2 cellular contexts compared by ENCODE assay signal in the genomic region with DNA sequence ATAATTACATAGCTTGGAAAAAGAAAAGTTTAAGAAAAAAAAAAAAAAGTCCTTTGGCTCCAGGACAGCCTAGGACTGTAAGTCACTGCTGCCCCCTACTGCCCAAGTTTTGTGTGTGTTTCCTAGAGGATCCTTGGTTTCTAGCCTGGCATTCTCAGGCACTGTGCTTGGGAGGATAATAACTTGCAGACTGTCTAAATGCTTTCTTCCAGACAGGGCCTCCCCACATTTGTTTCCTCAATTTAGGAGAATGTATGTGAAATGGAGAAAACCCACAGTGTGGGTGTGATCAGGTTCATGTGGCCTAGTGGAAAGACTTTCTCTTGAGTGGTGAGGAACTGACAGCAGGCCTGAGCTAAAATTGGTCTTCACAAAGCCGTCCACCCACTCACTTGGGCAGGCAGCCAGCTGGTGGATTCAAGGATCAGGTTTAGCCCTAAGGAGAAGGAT.
A peak's percentile ranks its signal among the peaks of the same experiment; 100 is the strongest.
TF ChIP-seq lines count a peak whose summit lies in the region.

No MANE protein-coding gene starts in this region.

TF ChIP-seq in HEK293, 187 proteins besides CTCF, POLR2A, EP300 and RAD21:
- peak; percentile 79 for TF ChIP-seq ZNF362 (tag by site-specific recombination; IDR thresholded peaks at IDR 0.05)
- TF ChIP-seq ZNF654 (tag by site-specific recombination; IDR thresholded peaks at IDR 0.05; ENCODE audit: low read depth), result peak; percentile 93
- TF ChIP-seq, protein P1, sequence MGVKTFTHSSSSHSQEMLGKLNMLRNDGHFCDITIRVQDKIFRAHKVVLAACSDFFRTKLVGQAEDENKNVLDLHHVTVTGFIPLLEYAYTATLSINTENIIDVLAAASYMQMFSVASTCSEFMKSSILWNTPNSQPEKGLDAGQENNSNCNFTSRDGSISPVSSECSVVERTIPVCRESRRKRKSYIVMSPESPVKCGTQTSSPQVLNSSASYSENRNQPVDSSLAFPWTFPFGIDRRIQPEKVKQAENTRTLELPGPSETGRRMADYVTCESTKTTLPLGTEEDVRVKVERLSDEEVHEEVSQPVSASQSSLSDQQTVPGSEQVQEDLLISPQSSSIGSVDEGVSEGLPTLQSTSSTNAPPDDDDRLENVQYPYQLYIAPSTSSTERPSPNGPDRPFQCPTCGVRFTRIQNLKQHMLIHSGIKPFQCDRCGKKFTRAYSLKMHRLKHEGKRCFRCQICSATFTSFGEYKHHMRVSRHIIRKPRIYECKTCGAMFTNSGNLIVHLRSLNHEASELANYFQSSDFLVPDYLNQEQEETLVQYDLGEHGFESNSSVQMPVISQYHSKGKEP (tag by site-specific recombination; IDR thresholded peaks at IDR 0.05), result no peak
- TF ChIP-seq ZNF76 (tag by site-specific recombination; IDR thresholded peaks at IDR 0.05; ENCODE audit: borderline replicate concordance, low read depth), result no peak
- no peak for TF ChIP-seq ZNF629 (tag by site-specific recombination; IDR thresholded peaks at IDR 0.05)
- peak; percentile 47 for TF ChIP-seq EGR2 (tag by site-specific recombination; IDR thresholded peaks at IDR 0.05; ENCODE audit: low read depth)
- TF ChIP-seq, protein P2, sequence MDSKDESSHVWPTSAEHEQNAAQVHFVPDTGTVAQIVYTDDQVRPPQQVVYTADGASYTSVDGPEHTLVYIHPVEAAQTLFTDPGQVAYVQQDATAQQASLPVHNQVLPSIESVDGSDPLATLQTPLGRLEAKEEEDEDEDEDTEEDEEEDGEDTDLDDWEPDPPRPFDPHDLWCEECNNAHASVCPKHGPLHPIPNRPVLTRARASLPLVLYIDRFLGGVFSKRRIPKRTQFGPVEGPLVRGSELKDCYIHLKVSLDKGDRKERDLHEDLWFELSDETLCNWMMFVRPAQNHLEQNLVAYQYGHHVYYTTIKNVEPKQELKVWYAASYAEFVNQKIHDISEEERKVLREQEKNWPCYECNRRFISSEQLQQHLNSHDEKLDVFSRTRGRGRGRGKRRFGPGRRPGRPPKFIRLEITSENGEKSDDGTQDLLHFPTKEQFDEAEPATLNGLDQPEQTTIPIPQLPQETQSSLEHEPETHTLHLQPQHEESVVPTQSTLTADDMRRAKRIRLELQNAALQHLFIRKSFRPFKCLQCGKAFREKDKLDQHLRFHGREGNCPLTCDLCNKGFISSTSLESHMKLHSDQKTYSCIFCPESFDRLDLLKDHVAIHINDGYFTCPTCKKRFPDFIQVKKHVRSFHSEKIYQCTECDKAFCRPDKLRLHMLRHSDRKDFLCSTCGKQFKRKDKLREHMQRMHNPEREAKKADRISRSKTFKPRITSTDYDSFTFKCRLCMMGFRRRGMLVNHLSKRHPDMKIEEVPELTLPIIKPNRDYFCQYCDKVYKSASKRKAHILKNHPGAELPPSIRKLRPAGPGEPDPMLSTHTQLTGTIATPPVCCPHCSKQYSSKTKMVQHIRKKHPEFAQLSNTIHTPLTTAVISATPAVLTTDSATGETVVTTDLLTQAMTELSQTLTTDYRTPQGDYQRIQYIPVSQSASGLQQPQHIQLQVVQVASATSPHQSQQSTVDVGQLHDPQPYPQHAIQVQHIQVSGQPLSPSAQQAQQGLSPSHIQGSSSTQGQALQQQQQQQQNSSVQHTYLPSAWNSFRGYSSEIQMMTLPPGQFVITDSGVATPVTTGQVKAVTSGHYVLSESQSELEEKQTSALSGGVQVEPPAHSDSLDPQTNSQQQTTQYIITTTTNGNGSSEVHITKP (tag by site-specific recombination; IDR thresholded peaks at IDR 0.05), result no peak
- peak; percentile 80 for TF ChIP-seq ZFHX2 (tag by site-specific recombination; conservative IDR thresholded peaks at IDR 0.05)
- TF ChIP-seq SP7 (tag by site-specific recombination; IDR thresholded peaks at IDR 0.05), result 0 out of 2 replicates have a peak, but pooled peaks have one; percentile 23

TF ChIP-seq in H1, 55 proteins besides CTCF, POLR2A, EP300 and RAD21:
- TF ChIP-seq JUND (IDR thresholded peaks at IDR 0.05; ENCODE audit: low read length) (no peak), RXRA (IDR thresholded peaks at IDR 0.05; ENCODE audit: insufficient read depth, low read depth, low read length) (no peak), SAP30 (IDR thresholded peaks at IDR 0.05; ENCODE audit: insufficient read depth, insufficient replicate concordance, low read length) (no peak), CBX5 (IDR thresholded peaks at IDR 0.05; ENCODE audit: low read depth, low read length) (no peak), CREB1 (IDR thresholded peaks at IDR 0.05) (no peak), POLR2AphosphoS5 (IDR thresholded peaks at IDR 0.05; ENCODE audit: low read depth, low read length) (no peak), SUZ12 (IDR thresholded peaks at IDR 0.05; ENCODE audit: low read length) (no peak), FOSL1 (IDR thresholded peaks at IDR 0.05; ENCODE audit: insufficient read depth, low read depth, low read length) (no peak), HDAC2 (IDR thresholded peaks at IDR 0.05; ENCODE audit: borderline replicate concordance in 1 of 2, low read depth in 2 of 2, low read length in 2 of 2) (no peak), USF2 (IDR thresholded peaks at IDR 0.05; ENCODE audit: low read length) (no peak), RBBP5 (IDR thresholded peaks at IDR 0.05; ENCODE audit: borderline replicate concordance, low read depth, low read length) (no peak), SIRT6 (IDR thresholded peaks at IDR 0.05; ENCODE audit: low read length) (no peak), TAF1 (IDR thresholded peaks at IDR 0.05; ENCODE audit: low read depth, low read length) (no peak)
